Comparison of ENCODE assay signal across 1 cellular context in genomic region chr11:119468511-119468910, GRCh38.
TF ChIP-seq lines count a peak whose summit lies in the region.

No MANE protein-coding gene starts in this region.

TF ChIP-seq in H1, 55 proteins besides CTCF, POLR2A, EP300 and RAD21 (continued from another document):
- TF ChIP-seq, protein P1, sequence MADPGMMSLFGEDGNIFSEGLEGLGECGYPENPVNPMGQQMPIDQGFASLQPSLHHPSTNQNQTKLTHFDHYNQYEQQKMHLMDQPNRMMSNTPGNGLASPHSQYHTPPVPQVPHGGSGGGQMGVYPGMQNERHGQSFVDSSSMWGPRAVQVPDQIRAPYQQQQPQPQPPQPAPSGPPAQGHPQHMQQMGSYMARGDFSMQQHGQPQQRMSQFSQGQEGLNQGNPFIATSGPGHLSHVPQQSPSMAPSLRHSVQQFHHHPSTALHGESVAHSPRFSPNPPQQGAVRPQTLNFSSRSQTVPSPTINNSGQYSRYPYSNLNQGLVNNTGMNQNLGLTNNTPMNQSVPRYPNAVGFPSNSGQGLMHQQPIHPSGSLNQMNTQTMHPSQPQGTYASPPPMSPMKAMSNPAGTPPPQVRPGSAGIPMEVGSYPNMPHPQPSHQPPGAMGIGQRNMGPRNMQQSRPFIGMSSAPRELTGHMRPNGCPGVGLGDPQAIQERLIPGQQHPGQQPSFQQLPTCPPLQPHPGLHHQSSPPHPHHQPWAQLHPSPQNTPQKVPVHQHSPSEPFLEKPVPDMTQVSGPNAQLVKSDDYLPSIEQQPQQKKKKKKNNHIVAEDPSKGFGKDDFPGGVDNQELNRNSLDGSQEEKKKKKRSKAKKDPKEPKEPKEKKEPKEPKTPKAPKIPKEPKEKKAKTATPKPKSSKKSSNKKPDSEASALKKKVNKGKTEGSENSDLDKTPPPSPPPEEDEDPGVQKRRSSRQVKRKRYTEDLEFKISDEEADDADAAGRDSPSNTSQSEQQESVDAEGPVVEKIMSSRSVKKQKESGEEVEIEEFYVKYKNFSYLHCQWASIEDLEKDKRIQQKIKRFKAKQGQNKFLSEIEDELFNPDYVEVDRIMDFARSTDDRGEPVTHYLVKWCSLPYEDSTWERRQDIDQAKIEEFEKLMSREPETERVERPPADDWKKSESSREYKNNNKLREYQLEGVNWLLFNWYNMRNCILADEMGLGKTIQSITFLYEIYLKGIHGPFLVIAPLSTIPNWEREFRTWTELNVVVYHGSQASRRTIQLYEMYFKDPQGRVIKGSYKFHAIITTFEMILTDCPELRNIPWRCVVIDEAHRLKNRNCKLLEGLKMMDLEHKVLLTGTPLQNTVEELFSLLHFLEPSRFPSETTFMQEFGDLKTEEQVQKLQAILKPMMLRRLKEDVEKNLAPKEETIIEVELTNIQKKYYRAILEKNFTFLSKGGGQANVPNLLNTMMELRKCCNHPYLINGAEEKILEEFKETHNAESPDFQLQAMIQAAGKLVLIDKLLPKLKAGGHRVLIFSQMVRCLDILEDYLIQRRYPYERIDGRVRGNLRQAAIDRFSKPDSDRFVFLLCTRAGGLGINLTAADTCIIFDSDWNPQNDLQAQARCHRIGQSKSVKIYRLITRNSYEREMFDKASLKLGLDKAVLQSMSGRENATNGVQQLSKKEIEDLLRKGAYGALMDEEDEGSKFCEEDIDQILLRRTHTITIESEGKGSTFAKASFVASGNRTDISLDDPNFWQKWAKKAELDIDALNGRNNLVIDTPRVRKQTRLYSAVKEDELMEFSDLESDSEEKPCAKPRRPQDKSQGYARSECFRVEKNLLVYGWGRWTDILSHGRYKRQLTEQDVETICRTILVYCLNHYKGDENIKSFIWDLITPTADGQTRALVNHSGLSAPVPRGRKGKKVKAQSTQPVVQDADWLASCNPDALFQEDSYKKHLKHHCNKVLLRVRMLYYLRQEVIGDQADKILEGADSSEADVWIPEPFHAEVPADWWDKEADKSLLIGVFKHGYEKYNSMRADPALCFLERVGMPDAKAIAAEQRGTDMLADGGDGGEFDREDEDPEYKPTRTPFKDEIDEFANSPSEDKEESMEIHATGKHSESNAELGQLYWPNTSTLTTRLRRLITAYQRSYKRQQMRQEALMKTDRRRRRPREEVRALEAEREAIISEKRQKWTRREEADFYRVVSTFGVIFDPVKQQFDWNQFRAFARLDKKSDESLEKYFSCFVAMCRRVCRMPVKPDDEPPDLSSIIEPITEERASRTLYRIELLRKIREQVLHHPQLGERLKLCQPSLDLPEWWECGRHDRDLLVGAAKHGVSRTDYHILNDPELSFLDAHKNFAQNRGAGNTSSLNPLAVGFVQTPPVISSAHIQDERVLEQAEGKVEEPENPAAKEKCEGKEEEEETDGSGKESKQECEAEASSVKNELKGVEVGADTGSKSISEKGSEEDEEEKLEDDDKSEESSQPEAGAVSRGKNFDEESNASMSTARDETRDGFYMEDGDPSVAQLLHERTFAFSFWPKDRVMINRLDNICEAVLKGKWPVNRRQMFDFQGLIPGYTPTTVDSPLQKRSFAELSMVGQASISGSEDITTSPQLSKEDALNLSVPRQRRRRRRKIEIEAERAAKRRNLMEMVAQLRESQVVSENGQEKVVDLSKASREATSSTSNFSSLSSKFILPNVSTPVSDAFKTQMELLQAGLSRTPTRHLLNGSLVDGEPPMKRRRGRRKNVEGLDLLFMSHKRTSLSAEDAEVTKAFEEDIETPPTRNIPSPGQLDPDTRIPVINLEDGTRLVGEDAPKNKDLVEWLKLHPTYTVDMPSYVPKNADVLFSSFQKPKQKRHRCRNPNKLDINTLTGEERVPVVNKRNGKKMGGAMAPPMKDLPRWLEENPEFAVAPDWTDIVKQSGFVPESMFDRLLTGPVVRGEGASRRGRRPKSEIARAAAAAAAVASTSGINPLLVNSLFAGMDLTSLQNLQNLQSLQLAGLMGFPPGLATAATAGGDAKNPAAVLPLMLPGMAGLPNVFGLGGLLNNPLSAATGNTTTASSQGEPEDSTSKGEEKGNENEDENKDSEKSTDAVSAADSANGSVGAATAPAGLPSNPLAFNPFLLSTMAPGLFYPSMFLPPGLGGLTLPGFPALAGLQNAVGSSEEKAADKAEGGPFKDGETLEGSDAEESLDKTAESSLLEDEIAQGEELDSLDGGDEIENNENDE (IDR thresholded peaks at IDR 0.05; ENCODE audit: insufficient replicate concordance, low read length): no peak
- TF ChIP-seq SAP30 (IDR thresholded peaks at IDR 0.05; ENCODE audit: insufficient read depth, insufficient replicate concordance, low read length): no peak
- TF ChIP-seq SIN3A (conservative IDR thresholded peaks at IDR 0.05 in 1 of 2, IDR thresholded peaks at IDR 0.05 in 1 of 2; ENCODE audit: low read depth in 1 of 2, low read length in 2 of 2): no peak
- TF ChIP-seq RBBP5 (IDR thresholded peaks at IDR 0.05; ENCODE audit: borderline replicate concordance, low read depth, low read length): no peak
- no peak for TF ChIP-seq SP2 (IDR thresholded peaks at IDR 0.05; ENCODE audit: low read length)
- no peak for TF ChIP-seq TAF1 (IDR thresholded peaks at IDR 0.05; ENCODE audit: low read depth, low read length)
- no peak for TF ChIP-seq CHD1 (IDR thresholded peaks at IDR 0.05; ENCODE audit: low read depth, low read length)
- TF ChIP-seq BACH1 (IDR thresholded peaks at IDR 0.05; ENCODE audit: low read length): no peak
- no peak for TF ChIP-seq SP4 (IDR thresholded peaks at IDR 0.05; ENCODE audit: low read length)
- no peak for TF ChIP-seq POLR2AphosphoS5 (IDR thresholded peaks at IDR 0.05; ENCODE audit: low read depth, low read length)
- no peak for TF ChIP-seq BCL11A (IDR thresholded peaks at IDR 0.05; ENCODE audit: low read depth in 2 of 2, low read length in 2 of 2)
- no peak for TF ChIP-seq CBX8 (IDR thresholded peaks at IDR 0.05; ENCODE audit: borderline replicate concordance, low read depth, low read length)
